In the genomic region with DNA sequence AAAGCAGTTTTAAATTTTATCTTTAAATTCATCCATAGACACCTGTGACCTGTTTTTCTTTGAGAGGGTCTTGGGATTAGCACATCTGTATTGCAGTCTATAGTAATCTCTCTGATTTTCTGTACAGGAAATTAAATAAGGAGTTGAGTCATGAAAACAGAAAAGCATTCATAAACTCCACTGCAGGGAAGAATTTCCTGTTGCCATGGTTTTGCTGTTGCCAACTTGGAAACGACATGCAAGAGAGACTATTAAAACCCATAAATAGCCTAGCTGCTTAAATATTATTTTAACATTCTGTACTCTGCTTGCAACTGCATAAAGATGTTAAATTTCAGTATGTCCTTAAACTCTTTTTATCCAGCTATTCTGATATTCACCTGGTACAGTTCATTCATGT, we compare ENCODE assay signal across 12 cellular contexts.
DNase-seq lines count a peak whose midpoint lies in the region; ATAC-seq and TF ChIP-seq lines count a peak whose summit lies in the region.
"Had no signal": no experiment of that assay in that cellular context is flagged by ENCODE, and none has a peak within 500 bp of the region (broad histone marks: within the 10 kb centered on the region; RNA-seq: fewer than 3 reads in every experiment).

No MANE protein-coding gene starts in this region.

- CTCF ChIA-PET in BJ (lab: Yijun Ruan, JAX) = interaction anchor here (0.9 to 1.4 kb wide), 4 partner anchors 14 to 330 kb away, joined by 3 read pairs; no protein-coding TSS in a partner anchor

- H3K4me1 Mint-ChIP-seq in neural crest cell = peaks cover 32% of the 10 kb centered on the region

- intact Hi-C loops in esophagus muscularis mucosa (cut with DNase I) = no loop called here

- DNase-seq in BJ (ENCODE audit: low read depth) (peak; percentile 92), esophagus muscularis mucosa (ENCODE audit: extremely low spot score) (no peak), neural crest cell (ENCODE audit: low read depth, low spot score) (no peak), GM13977 (ENCODE audit: low spot score) (no peak), GM19240 (ENCODE audit: insufficient read length, low spot score) (no peak)
- DNase-seq in NK-92 treated with Interleukin-12 subunit alpha and Interleukin-12 subunit beta, amount 100 ng/mL, for 24 hours (lab: John Stamatoyannopoulos, UW) = no peak
- no peak for DNase-seq in activated CD4-positive, alpha-beta T cell treated with anti-CD3 and anti-CD28 coated beads for 48 hours
- DNase-seq: activated T-cell treated with anti-CD3 and anti-CD28 coated beads, Interleukin-2, amount 50 U/mL, for 24 hours; erythroblast; naive B cell; NCI-H446 had no signal

- no peak overlapping the region for H3K4me3 ChIP-seq in BJ (ENCODE audit: low read depth, low read length)
- no peak overlapping the region for H3K4me3 ChIP-seq in esophagus muscularis mucosa

- peak overlapping the region; percentile 1 for H3K27ac Mint-ChIP-seq in neural crest cell (ENCODE audit: unreplicated experiment)
- H3K27ac Mint-ChIP-seq: activated T-cell treated with anti-CD3 and anti-CD28 coated beads, Interleukin-2, amount 50 U/mL, for 24 hours had no signal

- 13% methylated on average over 1 of the region's 1 CpG for WGBS in esophagus muscularis mucosa

- TF ChIP-seq EP300 in esophagus muscularis mucosa (IDR thresholded peaks at IDR 0.05) = no peak

- peaks cover 39% of the 10 kb centered on the region for H3K36me3 Mint-ChIP-seq in neural crest cell (ENCODE audit: low read depth)

- no peak for TF ChIP-seq POLR2A in esophagus muscularis mucosa (IDR thresholded peaks at IDR 0.05; ENCODE audit: low read depth)

- in situ Hi-C loops in GM13977 (cut with MboI; ENCODE audit: low pct_unique_long_range_greater_than_20kb, low sequenced_read_pairs, unreplicated experiment) = no loop called here

- POLR2A ChIA-PET in BJ (lab: Charles Lee) = no interaction called here

- ATAC-seq in SK-N-SH treated with all-trans-retinoic acid at 6 μM for 48 hours = peak; percentile 95

- H3K36me3 ChIP-seq in BJ (ENCODE audit: control insufficient read depth, insufficient read depth, low read length) = no peaks in the 10 kb centered on the region
- peaks cover 0 to 5% (median 0%) of the 10 kb centered on the region in 4 donors for H3K36me3 ChIP-seq in esophagus muscularis mucosa

- H3K27me3 ChIP-seq in BJ (ENCODE audit: control insufficient read depth, insufficient read depth, low read length) (no peaks in the 10 kb centered on the region), esophagus muscularis mucosa (no peaks in the 10 kb centered on the region)

- H3K27ac ChIP-seq in esophagus muscularis mucosa (replicated peaks in 1 of 4) = peak overlapping the region in 3 of 4 donors; percentile 13 to 22 (median 15)

- H3K4me3 Mint-ChIP-seq in neural crest cell = no peak overlapping the region
- H3K4me3 Mint-ChIP-seq: activated T-cell treated with anti-CD3 and anti-CD28 coated beads, Interleukin-2, amount 50 U/mL, for 24 hours; naive B cell had no signal

- H3K9me3 Mint-ChIP-seq in neural crest cell = peaks cover 16% of the 10 kb centered on the region

- no peaks in the 10 kb centered on the region for H3K27me3 Mint-ChIP-seq in neural crest cell (ENCODE audit: low read depth)
- H3K27me3 Mint-ChIP-seq: activated T-cell treated with anti-CD3 and anti-CD28 coated beads, Interleukin-2, amount 50 U/mL, for 24 hours; naive B cell had no signal

- TF ChIP-seq CTCF in BJ (IDR thresholded peaks at IDR 0.05; ENCODE audit: insufficient read depth, low read depth, low read length) (no peak), esophagus muscularis mucosa (IDR thresholded peaks at IDR 0.05) (no peak), neural crest cell (conservative IDR thresholded peaks at IDR 0.05) (no peak), GM13977 (IDR thresholded peaks at IDR 0.05; ENCODE audit: extremely low read depth, insufficient read depth, missing control alignments) (no peak)

- H3K9me3 ChIP-seq in esophagus muscularis mucosa = peaks cover 0 to 11% (median 8%) of the 10 kb centered on the region in 4 donors

- peaks cover 0 to 17% (median 12%) of the 10 kb centered on the region in 4 donors for H3K4me1 ChIP-seq in esophagus muscularis mucosa

TF ChIP-seq in SK-N-SH treated with all-trans-retinoic acid at 6 μM for 48 hours, 23 proteins besides CTCF, POLR2A, EP300 and RAD21:
- TF ChIP-seq GLIS3 (CRISPR knock-in tag; IDR thresholded peaks at IDR 0.05) = no peak
- TF ChIP-seq CSDC2 (CRISPR knock-in tag; IDR thresholded peaks at IDR 0.05) = no peak
- no peak for TF ChIP-seq ZNF565 (CRISPR knock-in tag; conservative IDR thresholded peaks at IDR 0.05; ENCODE audit: low read depth)
- TF ChIP-seq ZC3H10 (CRISPR knock-in tag; IDR thresholded peaks at IDR 0.05) = no peak
- TF ChIP-seq ZNF8 (CRISPR knock-in tag; IDR thresholded peaks at IDR 0.05) = no peak
- TF ChIP-seq, protein P1, sequence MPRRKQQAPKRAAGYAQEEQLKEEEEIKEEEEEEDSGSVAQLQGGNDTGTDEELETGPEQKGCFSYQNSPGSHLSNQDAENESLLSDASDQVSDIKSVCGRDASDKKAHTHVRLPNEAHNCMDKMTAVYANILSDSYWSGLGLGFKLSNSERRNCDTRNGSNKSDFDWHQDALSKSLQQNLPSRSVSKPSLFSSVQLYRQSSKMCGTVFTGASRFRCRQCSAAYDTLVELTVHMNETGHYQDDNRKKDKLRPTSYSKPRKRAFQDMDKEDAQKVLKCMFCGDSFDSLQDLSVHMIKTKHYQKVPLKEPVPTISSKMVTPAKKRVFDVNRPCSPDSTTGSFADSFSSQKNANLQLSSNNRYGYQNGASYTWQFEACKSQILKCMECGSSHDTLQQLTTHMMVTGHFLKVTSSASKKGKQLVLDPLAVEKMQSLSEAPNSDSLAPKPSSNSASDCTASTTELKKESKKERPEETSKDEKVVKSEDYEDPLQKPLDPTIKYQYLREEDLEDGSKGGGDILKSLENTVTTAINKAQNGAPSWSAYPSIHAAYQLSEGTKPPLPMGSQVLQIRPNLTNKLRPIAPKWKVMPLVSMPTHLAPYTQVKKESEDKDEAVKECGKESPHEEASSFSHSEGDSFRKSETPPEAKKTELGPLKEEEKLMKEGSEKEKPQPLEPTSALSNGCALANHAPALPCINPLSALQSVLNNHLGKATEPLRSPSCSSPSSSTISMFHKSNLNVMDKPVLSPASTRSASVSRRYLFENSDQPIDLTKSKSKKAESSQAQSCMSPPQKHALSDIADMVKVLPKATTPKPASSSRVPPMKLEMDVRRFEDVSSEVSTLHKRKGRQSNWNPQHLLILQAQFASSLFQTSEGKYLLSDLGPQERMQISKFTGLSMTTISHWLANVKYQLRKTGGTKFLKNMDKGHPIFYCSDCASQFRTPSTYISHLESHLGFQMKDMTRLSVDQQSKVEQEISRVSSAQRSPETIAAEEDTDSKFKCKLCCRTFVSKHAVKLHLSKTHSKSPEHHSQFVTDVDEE (CRISPR knock-in tag; IDR thresholded peaks at IDR 0.05) = no peak
- TF ChIP-seq, protein P2, sequence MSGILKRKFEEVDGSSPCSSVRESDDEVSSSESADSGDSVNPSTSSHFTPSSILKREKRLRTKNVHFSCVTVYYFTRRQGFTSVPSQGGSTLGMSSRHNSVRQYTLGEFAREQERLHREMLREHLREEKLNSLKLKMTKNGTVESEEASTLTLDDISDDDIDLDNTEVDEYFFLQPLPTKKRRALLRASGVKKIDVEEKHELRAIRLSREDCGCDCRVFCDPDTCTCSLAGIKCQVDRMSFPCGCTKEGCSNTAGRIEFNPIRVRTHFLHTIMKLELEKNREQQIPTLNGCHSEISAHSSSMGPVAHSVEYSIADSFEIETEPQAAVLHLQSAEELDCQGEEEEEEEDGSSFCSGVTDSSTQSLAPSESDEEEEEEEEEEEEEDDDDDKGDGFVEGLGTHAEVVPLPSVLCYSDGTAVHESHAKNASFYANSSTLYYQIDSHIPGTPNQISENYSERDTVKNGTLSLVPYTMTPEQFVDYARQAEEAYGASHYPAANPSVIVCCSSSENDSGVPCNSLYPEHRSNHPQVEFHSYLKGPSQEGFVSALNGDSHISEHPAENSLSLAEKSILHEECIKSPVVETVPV (CRISPR knock-in tag; IDR thresholded peaks at IDR 0.05) = no peak
- TF ChIP-seq ZNF70 (CRISPR knock-in tag; IDR thresholded peaks at IDR 0.05) = no peak
- TF ChIP-seq, protein P3, sequence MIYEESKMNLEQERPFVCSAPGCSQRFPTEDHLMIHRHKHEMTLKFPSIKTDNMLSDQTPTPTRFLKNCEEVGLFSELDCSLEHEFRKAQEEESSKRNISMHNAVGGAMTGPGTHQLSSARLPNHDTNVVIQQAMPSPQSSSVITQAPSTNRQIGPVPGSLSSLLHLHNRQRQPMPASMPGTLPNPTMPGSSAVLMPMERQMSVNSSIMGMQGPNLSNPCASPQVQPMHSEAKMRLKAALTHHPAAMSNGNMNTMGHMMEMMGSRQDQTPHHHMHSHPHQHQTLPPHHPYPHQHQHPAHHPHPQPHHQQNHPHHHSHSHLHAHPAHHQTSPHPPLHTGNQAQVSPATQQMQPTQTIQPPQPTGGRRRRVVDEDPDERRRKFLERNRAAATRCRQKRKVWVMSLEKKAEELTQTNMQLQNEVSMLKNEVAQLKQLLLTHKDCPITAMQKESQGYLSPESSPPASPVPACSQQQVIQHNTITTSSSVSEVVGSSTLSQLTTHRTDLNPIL (CRISPR knock-in tag; IDR thresholded peaks at IDR 0.05; ENCODE audit: low read depth) = no peak
- TF ChIP-seq ZFP3 (CRISPR knock-in tag; IDR thresholded peaks at IDR 0.05) = no peak
